Comparison of ENCODE assay signal across 9 cellular contexts in genomic region chr22:19713650-19714319, GRCh38. TPM values are rescaled to one million over a fixed set of nuclear protein-coding genes. Genes with fewer than 3 reads are reported as not detected.
DNase-seq lines count a peak whose midpoint lies in the region; ATAC-seq, FAIRE-seq and TF ChIP-seq lines count a peak whose summit lies in the region.
"Had no signal": no experiment of that assay in that cellular context is flagged by ENCODE, and none has a peak within 500 bp of the region (broad histone marks: within the 10 kb centered on the region; RNA-seq: fewer than 3 reads in every experiment).

No MANE protein-coding gene starts in this region.

- H3K27ac ChIP-seq in AG04450 (ENCODE audit: low read depth, low read length) = no peak overlapping the region
- H3K27ac ChIP-seq in endodermal cell (ENCODE audit: low read depth, low read length) = no peak overlapping the region

- H3K36me3 Mint-ChIP-seq in endodermal cell (ENCODE audit: low read depth) = no peaks in the 10 kb centered on the region
- no peaks in the 10 kb centered on the region for H3K36me3 Mint-ChIP-seq in nephron progenitor cell (ENCODE audit: low read depth)

- POLR2A ChIA-PET in AG04450 (lab: Yijun Ruan, JAX) = no interaction called here

- H3K36me3 ChIP-seq in endodermal cell (ENCODE audit: control insufficient read depth, insufficient read depth, low read length) = no peaks in the 10 kb centered on the region

- no peaks in the 10 kb centered on the region for H3K9me3 Mint-ChIP-seq in endodermal cell
- H3K9me3 Mint-ChIP-seq in nephron progenitor cell = no peaks in the 10 kb centered on the region

- CTCF ChIA-PET in AG04450 (lab: Charles Lee) = no interaction called here

- peaks cover 7% of the 10 kb centered on the region for H3K4me1 ChIP-seq in endodermal cell (ENCODE audit: control insufficient read depth, insufficient read depth, low read length)

- 44 to 54% methylated on average over 18 to 40 of the region's 40 CpGs for WGBS in endodermal cell (ENCODE audit: insufficient coverage in 1 of 2, insufficient read length in 1 of 2), 2 experiments

- H3K4me3 Mint-ChIP-seq in endodermal cell (peak overlapping the region; percentile 61), nephron progenitor cell (peak overlapping the region; percentile 80)

- H3K4me1 Mint-ChIP-seq in endodermal cell = peaks cover 8% of the 10 kb centered on the region
- H3K4me1 Mint-ChIP-seq in nephron progenitor cell = peaks cover 10% of the 10 kb centered on the region

- DNase-seq in AG04450 (ENCODE audit: low read depth, low spot score) (no peak), NCI-H1092 treated with DMSO at 0.1 percent for 48 hours (lab: John Stamatoyannopoulos, UW) (peak; percentile 22), endodermal cell (peak; percentile 75), nephron progenitor cell (peak; percentile 64), GM19239 (ENCODE audit: insufficient read length, low spot score) (no peak), NCI-H2081 treated with DMSO at 0.1 percent for 48 hours (lab: John Stamatoyannopoulos, UW) (no peak), DMS 273 (lab: John Stamatoyannopoulos, UW; ENCODE audit: unreplicated experiment) (no peak)
- DNase-seq: NCI-H1694 treated with DMSO at 0.1 percent for 48 hours had no signal

- no peak for FAIRE-seq in GM19239 (lab: Jason Lieb, UNC)

- no peak overlapping the region for H3K9ac ChIP-seq in endodermal cell (ENCODE audit: extremely low read depth, low read length, poor library complexity, severe bottlenecking)

- H3K4me3 ChIP-seq in AG04450 (ENCODE audit: low read depth, low read length) = peak overlapping the region; percentile 48
- H3K4me3 ChIP-seq in endodermal cell (ENCODE audit: low read length) = no peak overlapping the region

- no peak for ATAC-seq in GM18498 (IDR thresholded peaks at IDR 0.05; ENCODE audit: unreplicated experiment)

- H3K9me3 ChIP-seq in AG04450 (ENCODE audit: control insufficient read depth, insufficient read depth, low read length) = no peaks in the 10 kb centered on the region; the same call in 1 of the 2 replicates
- no peaks in the 10 kb centered on the region for H3K9me3 ChIP-seq in endodermal cell (ENCODE audit: control insufficient read depth, low read length)

- TF ChIP-seq CTCF in AG04450 (IDR thresholded peaks at IDR 0.05; ENCODE audit: low read depth, low read length) (no peak), endodermal cell (conservative IDR thresholded peaks at IDR 0.05) (no peak), nephron progenitor cell (IDR thresholded peaks at IDR 0.05) (no peak)

- H3K27me3 ChIP-seq in AG04450 (ENCODE audit: control insufficient read depth, insufficient read depth, low read length) = peaks cover 22% of the 10 kb centered on the region
- H3K27me3 ChIP-seq in endodermal cell (ENCODE audit: control insufficient read depth, insufficient read depth, low read length, poor library complexity, severe bottlenecking) = peaks cover 55% of the 10 kb centered on the region

- H3K27me3 Mint-ChIP-seq in endodermal cell (ENCODE audit: insufficient read depth) = peaks cover 32% of the 10 kb centered on the region
- peaks cover 67% of the 10 kb centered on the region for H3K27me3 Mint-ChIP-seq in nephron progenitor cell (ENCODE audit: low read depth, poor library complexity)

- no peak overlapping the region for H3K27ac Mint-ChIP-seq in endodermal cell
- H3K27ac Mint-ChIP-seq in nephron progenitor cell = no peak overlapping the region

RNA-seq across cellular contexts. Expression of gene SEPTIN5, which starts 0.5 kb away (rescaled TPM):
- polyA plus RNA-seq in AG04450 (2011; rRNA removed) = 13.1 and 15.5 TPM in 2 replicates
- 24.2 and 28.9 TPM in 2 replicates for polyA minus RNA-seq in AG04450 (2011; rRNA and poly(A)+ RNA removed)
- 10 to 100 TPM in 1 of 2 donors, 1 to 10 TPM in 1; 9.8 to 20.0 TPM for total RNA-seq in endodermal cell
- 45.2 TPM for polyA plus RNA-seq in endodermal cell (2013, experiment 1 of 2)
- polyA plus RNA-seq in endodermal cell (2013, experiment 2 of 2) = 45.0 TPM

RNA-seq across cellular contexts. Expression of gene GP1BB, which starts 9.6 kb away (rescaled TPM):
- polyA plus RNA-seq in AG04450 (2011; rRNA removed) = 0.20 and 0.60 TPM in 2 replicates
- 0.28 TPM in 1 of 2 replicates, not detected in the other for polyA minus RNA-seq in AG04450 (2011; rRNA and poly(A)+ RNA removed)
- total RNA-seq in endodermal cell = under 1 TPM; 0.48 to 0.62 TPM
- polyA plus RNA-seq in endodermal cell (2013, experiment 1 of 2) = 4.2 TPM
- polyA plus RNA-seq in endodermal cell (2013, experiment 2 of 2) = 5.0 TPM

RNA-seq across cellular contexts. Expression of gene TBX1, which starts 46.8 kb away (rescaled TPM):
- not detected in 2 replicates for polyA plus RNA-seq in AG04450 (2011; rRNA removed)
- polyA minus RNA-seq in AG04450 (2011; rRNA and poly(A)+ RNA removed) = not detected in 2 replicates
- total RNA-seq in endodermal cell = 1 to 10 TPM in 1 of 2 donors, not detected in 1; 1.3 TPM
- polyA plus RNA-seq in endodermal cell (2013, experiment 1 of 2) = 0.75 TPM
- polyA plus RNA-seq in endodermal cell (2013, experiment 2 of 2) = 1.2 TPM

Comparison
In these comparisons a context has a peak if more than half of its experiments do, and no peak if none do; other contexts are left out.
1. DNase-seq: peak in NCI-H1092 treated with DMSO at 0.1 percent for 48 hours (single experiment), endodermal cell (single experiment) and nephron progenitor cell (single experiment); none in AG04450 (single experiment), GM19239 (single experiment), NCI-H2081 treated with DMSO at 0.1 percent for 48 hours (single experiment) and DMS 273 (single experiment).